ENCODE assay signal across 6 cellular contexts in the genomic region with DNA sequence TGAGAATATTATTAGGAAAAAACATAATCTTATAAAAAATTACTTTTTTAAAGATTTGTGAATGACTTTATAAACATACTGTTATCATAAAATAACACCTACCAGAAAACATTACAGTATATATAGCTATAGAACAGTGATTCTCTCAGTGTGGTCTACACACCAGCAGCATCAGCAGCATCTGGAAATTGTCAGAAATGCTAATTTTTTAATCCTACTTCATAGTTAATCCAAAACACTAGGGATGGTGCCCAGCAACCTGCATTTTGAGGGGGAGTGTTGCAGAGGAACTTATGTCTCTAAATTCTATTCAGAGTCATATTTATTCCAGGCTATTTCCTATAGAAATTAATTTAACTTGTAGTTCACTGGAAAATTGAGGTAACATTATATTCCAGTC.
"Had no signal": no experiment of that assay in that cellular context is flagged by ENCODE, and none has a peak within 500 bp of the region (broad histone marks: within the 10 kb centered on the region; RNA-seq: fewer than 3 reads in every experiment).

No MANE protein-coding gene starts in this region.

- H3K27ac ChIP-seq: HL-60 had no signal

- DNase-seq: H9, HCEC 1CT, KBM-7 had no signal

- H3K4me3 ChIP-seq: GM23338 had no signal

- ATAC-seq: GM23338, HepG2 had no signal
